Comparison of ENCODE assay signal across 9 cellular contexts in genomic region chr6:163354779-163355431, GRCh38. TPM values are rescaled to one million over a fixed set of nuclear protein-coding genes. Genes with fewer than 3 reads are reported as not detected.
A peak's percentile ranks its signal among the peaks of the same experiment; 100 is the strongest.
DNase-seq lines count a peak whose midpoint lies in the region; ATAC-seq and TF ChIP-seq lines count a peak whose summit lies in the region.
"Had no signal": no experiment of that assay in that cellular context is flagged by ENCODE, and none has a peak within 500 bp of the region (broad histone marks: within the 10 kb centered on the region; RNA-seq: fewer than 3 reads in every experiment).

No MANE protein-coding gene starts in this region.

- no peaks in the 10 kb centered on the region for H3K9me3 Mint-ChIP-seq in central memory CD8-positive, alpha-beta T cell
- no peaks in the 10 kb centered on the region for H3K9me3 Mint-ChIP-seq in CD8-positive, alpha-beta memory T cell

- H3K4me3 ChIP-seq in neuron (ENCODE audit: low read length) (no peak overlapping the region), lower leg skin (ENCODE audit: low read depth, poor library complexity, severe bottlenecking) (no peak overlapping the region)
- no peak overlapping the region for H3K4me3 ChIP-seq in CD8-positive, alpha-beta memory T cell (ENCODE audit: low read length)
- H3K4me3 ChIP-seq: cardiac muscle cell had no signal

- no peaks in the 10 kb centered on the region for H3K36me3 ChIP-seq in neuron (ENCODE audit: insufficient read depth, low read length)
- no peaks in the 10 kb centered on the region for H3K36me3 ChIP-seq in CD8-positive, alpha-beta memory T cell (ENCODE audit: insufficient read depth, low read length)
- H3K36me3 ChIP-seq: cardiac muscle cell had no signal

- DNase-seq in central memory CD8-positive, alpha-beta T cell (ENCODE audit: low spot score in 2 of 2): no peak
- no peak for DNase-seq in lower leg skin (ENCODE audit: low spot score in 2 of 2)
- no peak for DNase-seq in CD8-positive, alpha-beta memory T cell
- no peak for DNase-seq in mesenteric fat pad (ENCODE audit: low spot score)
- DNase-seq in HT-29 (ENCODE audit: low spot score): no peak

- TF ChIP-seq CTCF in lower leg skin (IDR thresholded peaks at IDR 0.05): no peak

- peaks cover 23% of the 10 kb centered on the region for H3K4me1 ChIP-seq in neuron (ENCODE audit: insufficient read depth, low read length)
- H3K4me1 ChIP-seq in CD8-positive, alpha-beta memory T cell (ENCODE audit: insufficient read depth, low read length): no peaks in the 10 kb centered on the region

- ATAC-seq in GM19025 (IDR thresholded peaks at IDR 0.05; ENCODE audit: low read depth, unreplicated experiment): peak; percentile 49
- peak; percentile 51 for ATAC-seq in HG03521 (IDR thresholded peaks at IDR 0.05; ENCODE audit: unreplicated experiment)
- ATAC-seq in central memory CD8-positive, alpha-beta T cell (replicated peaks; ENCODE audit: extremely low read depth, poor library complexity, severe bottlenecking): peak; percentile 40

- WGBS in lower leg skin, 2 donors: 29 to 54% methylated on average over 11 of the region's 11 CpGs

- no peaks in the 10 kb centered on the region for H3K36me3 Mint-ChIP-seq in central memory CD8-positive, alpha-beta T cell (ENCODE audit: insufficient read depth)
- no peaks in the 10 kb centered on the region for H3K36me3 Mint-ChIP-seq in CD8-positive, alpha-beta memory T cell

- H3K27me3 Mint-ChIP-seq in central memory CD8-positive, alpha-beta T cell: peaks cover 11% of the 10 kb centered on the region
- H3K27me3 Mint-ChIP-seq in CD8-positive, alpha-beta memory T cell: peaks cover 11 to 30% of the 10 kb centered on the region in 2 donors

- no peak overlapping the region for H3K27ac ChIP-seq in CD8-positive, alpha-beta memory T cell (ENCODE audit: low read depth, low read length)

- no peak for TF ChIP-seq POLR2A in lower leg skin (IDR thresholded peaks at IDR 0.05)

- intact Hi-C loops in lower leg skin (cut with DNase I; ENCODE audit: low total_unique reads): no loop called here

- POLR2A ChIA-PET in CD8-positive, alpha-beta memory T cell (lab: Charles Lee): no interaction called here

- CTCF ChIA-PET in CD8-positive, alpha-beta memory T cell (lab: Charles Lee): interaction anchor here (0.7 kb wide), 1 partner anchor 170 kb away, joined by 3 read pairs; no protein-coding TSS in a partner anchor

- H3K4me3 Mint-ChIP-seq in central memory CD8-positive, alpha-beta T cell: no peak overlapping the region
- H3K4me3 Mint-ChIP-seq in CD8-positive, alpha-beta memory T cell: no peak overlapping the region

- H3K27ac Mint-ChIP-seq in central memory CD8-positive, alpha-beta T cell (ENCODE audit: low read depth): peak overlapping the region; percentile 38
- H3K27ac Mint-ChIP-seq in CD8-positive, alpha-beta memory T cell: no peak overlapping the region

- no peaks in the 10 kb centered on the region for H3K9me3 ChIP-seq in neuron (ENCODE audit: low read length)
- H3K9me3 ChIP-seq in CD8-positive, alpha-beta memory T cell (ENCODE audit: low read length): no peaks in the 10 kb centered on the region

- no peaks in the 10 kb centered on the region for H3K4me1 Mint-ChIP-seq in central memory CD8-positive, alpha-beta T cell
- no peaks in the 10 kb centered on the region for H3K4me1 Mint-ChIP-seq in CD8-positive, alpha-beta memory T cell

- H2AFZ ChIP-seq in neuron (ENCODE audit: low read depth, low read length): peak overlapping the region; percentile 6

- no peaks in the 10 kb centered on the region for H3K27me3 ChIP-seq in neuron (ENCODE audit: insufficient read depth, low read length)
- H3K27me3 ChIP-seq in CD8-positive, alpha-beta memory T cell (ENCODE audit: insufficient read depth, low read length, poor library complexity, severe bottlenecking): no peaks in the 10 kb centered on the region
- H3K27me3 ChIP-seq: cardiac muscle cell had no signal

RNA-seq across cellular contexts. Expression of gene QKI, which starts 59.6 kb away (rescaled TPM):
- 100 to 1,000 TPM; 126 to 199 (median 142) TPM for total RNA-seq in lower leg skin
- 10 to 100 TPM; 56.5 to 58.8 TPM for total RNA-seq in CD8-positive, alpha-beta memory T cell
- polyA plus RNA-seq in CD8-positive, alpha-beta memory T cell: 27.5 TPM
- total RNA-seq in mesenteric fat pad: 267 TPM
- not detected in 2 replicates for total RNA-seq in HT-29 (2014; rRNA removed; shearing (Covaris generic))

Comparison
In these comparisons a context has a peak if more than half of its experiments do, and no peak if none do; other contexts are left out.
1. RNA of gene QKI, which starts 59.6 kb away (total RNA-seq): 267 TPM in mesenteric fat pad (single experiment), 126 to 199 TPM in lower leg skin and 56.5 to 58.8 TPM in CD8-positive, alpha-beta memory T cell; not detected in HT-29; every median in the first group is over 10 times any median in the second.
2. Peak in every context shown above with its lines, with median percentiles within 50 percentile points of each other: ATAC-seq.